Comparison of ENCODE assay signal across 1 cellular context in genomic region chr6:108782231-108783041, GRCh38.
TF ChIP-seq lines count a peak whose summit lies in the region.

No MANE protein-coding gene starts in this region.

TF ChIP-seq in GM12878, 131 proteins besides CTCF, POLR2A, EP300 and RAD21 (continued from another document):
- TF ChIP-seq, protein P1, sequence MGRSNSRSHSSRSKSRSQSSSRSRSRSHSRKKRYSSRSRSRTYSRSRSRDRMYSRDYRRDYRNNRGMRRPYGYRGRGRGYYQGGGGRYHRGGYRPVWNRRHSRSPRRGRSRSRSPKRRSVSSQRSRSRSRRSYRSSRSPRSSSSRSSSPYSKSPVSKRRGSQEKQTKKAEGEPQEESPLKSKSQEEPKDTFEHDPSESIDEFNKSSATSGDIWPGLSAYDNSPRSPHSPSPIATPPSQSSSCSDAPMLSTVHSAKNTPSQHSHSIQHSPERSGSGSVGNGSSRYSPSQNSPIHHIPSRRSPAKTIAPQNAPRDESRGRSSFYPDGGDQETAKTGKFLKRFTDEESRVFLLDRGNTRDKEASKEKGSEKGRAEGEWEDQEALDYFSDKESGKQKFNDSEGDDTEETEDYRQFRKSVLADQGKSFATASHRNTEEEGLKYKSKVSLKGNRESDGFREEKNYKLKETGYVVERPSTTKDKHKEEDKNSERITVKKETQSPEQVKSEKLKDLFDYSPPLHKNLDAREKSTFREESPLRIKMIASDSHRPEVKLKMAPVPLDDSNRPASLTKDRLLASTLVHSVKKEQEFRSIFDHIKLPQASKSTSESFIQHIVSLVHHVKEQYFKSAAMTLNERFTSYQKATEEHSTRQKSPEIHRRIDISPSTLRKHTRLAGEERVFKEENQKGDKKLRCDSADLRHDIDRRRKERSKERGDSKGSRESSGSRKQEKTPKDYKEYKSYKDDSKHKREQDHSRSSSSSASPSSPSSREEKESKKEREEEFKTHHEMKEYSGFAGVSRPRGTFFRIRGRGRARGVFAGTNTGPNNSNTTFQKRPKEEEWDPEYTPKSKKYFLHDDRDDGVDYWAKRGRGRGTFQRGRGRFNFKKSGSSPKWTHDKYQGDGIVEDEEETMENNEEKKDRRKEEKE (IDR thresholded peaks at IDR 0.05), result no peak
- peak; percentile 18; the same call in 1 of the 2 replicates for TF ChIP-seq MXI1 (IDR thresholded peaks at IDR 0.05; ENCODE audit: low read depth, low read length)
- peak; percentile 16 for TF ChIP-seq USF1 (IDR thresholded peaks at IDR 0.05; ENCODE audit: borderline replicate concordance, extremely low read length, insufficient read depth, low read depth, low read length)
TF ChIP-seq in GM12878: peak in this region for 8.
